Comparison of ENCODE assay signal across 26 cellular contexts in genomic region chr9:91382298-91382697, GRCh38.
"Had no signal": no experiment of that assay in that cellular context is flagged by ENCODE, and none has a peak within 500 bp of the region (broad histone marks: within the 10 kb centered on the region; RNA-seq: fewer than 3 reads in every experiment).

No MANE protein-coding gene starts in this region.

- H3K27me3 ChIP-seq: left lung, pancreas, right atrium auricular region, right lobe of liver, suprapubic skin, tibial artery, upper lobe of right lung had no signal

- FAIRE-seq: islet of Langerhans, kidney, pancreas, urothelium cell line had no signal

- H3K36me3 ChIP-seq: left lung, lower lobe of right lung, pancreas, right atrium auricular region, right lobe of liver, suprapubic skin, thoracic aorta, tibial artery, upper lobe of right lung had no signal

- DNase-seq: hypothalamus; immature natural killer cell; kidney; left colon; left lung; lower lobe of right lung; mammary epithelial cell; mesenchymal stem cell; naive thymus-derived CD8-positive, alpha-beta T cell; nucleus accumbens; pancreas; psoas muscle; right lobe of liver; stimulated activated CD4-positive, alpha-beta T cell treated with anti-CD3 and anti-CD28 coated beads, Interleukin-12 subunit alpha, Interleukin-12 subunit beta, amount 100 ng/mL, for 4 hours; stimulated activated CD4-positive, alpha-beta T cell treated with anti-CD3 and anti-CD28 coated beads, Interleukin-15, amount 100 ng/mL, for 24 hours; stimulated activated CD4-positive, alpha-beta T cell treated with anti-CD3 and anti-CD28 coated beads, Interleukin-2, amount 100 ng/mL, for 24 hours; stimulated activated CD4-positive, alpha-beta T cell treated with anti-CD3 and anti-CD28 coated beads, Interleukin-4, amount 100 ng/mL, for 1 hour; stimulated activated naive B cell treated with anti-CD40 and anti-IgM and Interleukin-4, amounts not matched to agents 10 μg/mL and 1 μg/mL and 100 μg/mL, for 72 hours; tibial artery; trophoblast cell; upper lobe of right lung had no signal

- H3K4me3 ChIP-seq: left lung, lower lobe of right lung, pancreas, psoas muscle, right atrium auricular region, right lobe of liver, suprapubic skin, thoracic aorta, tibial artery, upper lobe of right lung had no signal
